ENCODE assay signal across 13 cellular contexts in genomic region chr1:166906647-166907046, GRCh38.
"Had no signal": no experiment of that assay in that cellular context is flagged by ENCODE, and none has a peak within 500 bp of the region (broad histone marks: within the 10 kb centered on the region; RNA-seq: fewer than 3 reads in every experiment).

No MANE protein-coding gene starts in this region.

- H3K4me1 Mint-ChIP-seq: WTC11 had no signal

- H3K27ac Mint-ChIP-seq: stimulated activated naive B cell treated with anti-CD40 and anti-IgM and Interleukin-4, amounts not matched to agents 10 μg/mL and 1 μg/mL and 100 μg/mL, for 72 hours; T-cell; type B pancreatic cell; WTC11 had no signal

- DNase-seq: caudate nucleus; effector CD4-positive, alpha-beta T cell; gastrocnemius medialis; kidney; left ventricle myocardium inferior; small intestine; stimulated activated CD4-positive, alpha-beta T cell treated with anti-CD3 and anti-CD28 coated beads, Interleukin-1b, Interleukin-23, amount 100 ng/mL, for 48 hours; stimulated activated naive B cell treated with anti-CD40 and anti-IgM and Interleukin-4, amounts not matched to agents 10 μg/mL and 1 μg/mL and 100 μg/mL, for 72 hours; substantia nigra; T-cell had no signal

- H3K4me3 Mint-ChIP-seq: activated CD4-positive, alpha-beta T cell treated with anti-CD3 and anti-CD28 coated beads, Interleukin-2, amount 10 ng/mL, durations not matched to agents 7 days and 5 days; stimulated activated naive B cell treated with anti-CD40 and anti-IgM and Interleukin-4, amounts not matched to agents 10 μg/mL and 1 μg/mL and 100 μg/mL, for 72 hours; T-cell; type B pancreatic cell; WTC11 had no signal

- H3K36me3 Mint-ChIP-seq: T-cell, type B pancreatic cell had no signal

- H3K9me3 Mint-ChIP-seq: stimulated activated naive B cell treated with anti-CD40 and anti-IgM and Interleukin-4, amounts not matched to agents 10 μg/mL and 1 μg/mL and 100 μg/mL, for 72 hours; T-cell; type B pancreatic cell had no signal

- ATAC-seq: gastrocnemius medialis; stimulated activated naive B cell treated with anti-CD40 and anti-IgM and Interleukin-4, amounts not matched to agents 10 μg/mL and 1 μg/mL and 100 μg/mL, for 72 hours; T-cell; WTC11 had no signal
